18 cellular contexts compared by ENCODE assay signal in the genomic region with DNA sequence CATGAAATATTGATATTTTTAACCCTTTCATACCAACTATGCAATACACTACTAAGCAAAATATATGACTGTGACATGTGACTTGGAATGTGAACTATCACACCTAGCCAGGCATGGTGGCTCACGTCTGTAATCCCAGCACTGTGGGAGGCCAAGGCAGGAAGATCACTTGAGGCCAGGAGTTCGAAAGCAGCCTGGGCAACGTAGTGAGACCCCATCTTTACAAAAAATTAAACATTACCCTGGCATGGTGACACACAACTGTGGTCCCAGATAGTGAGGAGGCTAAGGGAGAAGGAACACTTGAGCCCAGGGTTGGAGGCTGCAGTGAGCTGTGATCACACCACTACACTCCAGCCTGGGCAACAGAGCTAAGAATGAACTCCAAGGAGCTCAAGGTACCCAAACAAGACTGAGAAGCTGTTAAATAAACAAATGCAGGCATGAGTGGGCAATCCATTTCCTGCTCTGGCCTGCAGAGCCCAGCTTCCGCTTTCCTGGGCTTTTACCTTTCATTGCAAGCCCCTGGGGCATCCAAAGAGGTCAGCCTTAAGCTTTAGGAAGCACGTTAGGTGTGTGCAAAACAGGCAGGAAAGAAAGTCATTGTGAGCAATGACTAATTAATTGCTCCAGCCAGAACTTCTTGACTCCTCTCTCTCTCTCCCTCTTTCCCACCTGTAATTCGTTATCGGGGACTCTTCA.
A peak's percentile ranks its signal among the peaks of the same experiment; 100 is the strongest.
DNase-seq lines count a peak whose midpoint lies in the region; ATAC-seq, FAIRE-seq and TF ChIP-seq lines count a peak whose summit lies in the region.
"Had no signal": no experiment of that assay in that cellular context is flagged by ENCODE, and none has a peak within 500 bp of the region (broad histone marks: within the 10 kb centered on the region; RNA-seq: fewer than 3 reads in every experiment).

No MANE protein-coding gene starts in this region.

- TF ChIP-seq POLR2A in HepG2 (IDR thresholded peaks at IDR 0.05; ENCODE audit: insufficient read depth in 1 of 2, low read depth in 2 of 2, low read length in 2 of 2) (no peak), right lobe of liver (IDR thresholded peaks at IDR 0.05) (no peak), suprapubic skin (IDR thresholded peaks at IDR 0.05) (no peak), spleen (IDR thresholded peaks at IDR 0.05) (no peak)

- no peak for FAIRE-seq in HepG2 (lab: Jason Lieb, UNC)
- FAIRE-seq: G401.6, K562 had no signal

- no peak for TF ChIP-seq RAD21 in HepG2 (CRISPR knock-in tag; IDR thresholded peaks at IDR 0.05)

- no peak overlapping the region for H3K9ac ChIP-seq in HepG2 (ENCODE audit: insufficient read depth, low read depth, low read length)
- H3K9ac ChIP-seq in neural progenitor cell, result no peak overlapping the region

- peaks cover 2% of the 10 kb centered on the region for H3K27me3 Mint-ChIP-seq in neural progenitor cell (ENCODE audit: insufficient read depth, low read depth)

- in situ Hi-C loops in HepG2 (cut with HindIII; ENCODE audit: extremely low pct_ligation_motif_present, low pct_unique_long_range_greater_than_20kb), result no loop called here

- H3K4me3 ChIP-seq in HepG2 (replicated peaks in 1 of 3; ENCODE audit: insufficient read depth in 1 of 3, low read depth in 2 of 3, low read length in 3 of 3) (no peak overlapping the region), right lobe of liver (no peak overlapping the region), epithelial cell of esophagus (ENCODE audit: low read length) (no peak overlapping the region), neural progenitor cell (no peak overlapping the region), suprapubic skin (no peak overlapping the region), spleen (no peak overlapping the region)
- H3K4me3 ChIP-seq: K562 had no signal

- TF ChIP-seq CTCF in HepG2 (CRISPR knock-in tag; IDR thresholded peaks at IDR 0.05), result no peak
- no peak for TF ChIP-seq CTCF in right lobe of liver (IDR thresholded peaks at IDR 0.05)
- no peak for TF ChIP-seq CTCF in epithelial cell of esophagus (IDR thresholded peaks at IDR 0.05; ENCODE audit: insufficient read depth, low read depth, low read length, missing control alignments)
- TF ChIP-seq CTCF in neural progenitor cell (IDR thresholded peaks at IDR 0.05), result no peak
- no peak for TF ChIP-seq CTCF in suprapubic skin (IDR thresholded peaks at IDR 0.05)
- no peak for TF ChIP-seq CTCF in spleen (IDR thresholded peaks at IDR 0.05 in 8 of 11, conservative IDR thresholded peaks at IDR 0.05 in 3 of 11)

- H3K9me3 ChIP-seq in HepG2 (ENCODE audit: low read length) (no peaks in the 10 kb centered on the region), right lobe of liver (no peaks in the 10 kb centered on the region), neural progenitor cell (ENCODE audit: low read depth) (no peaks in the 10 kb centered on the region), suprapubic skin (no peaks in the 10 kb centered on the region), spleen (peaks cover 0 to 5% (median 0%) of the 10 kb centered on the region in 8 donors)

- H3K27ac Mint-ChIP-seq in neural progenitor cell, result no peak overlapping the region

- no peak for ATAC-seq in HepG2
- ATAC-seq in right lobe of liver, result no peak
- ATAC-seq in HG03457 (IDR thresholded peaks at IDR 0.05; ENCODE audit: unreplicated experiment), result no peak
- ATAC-seq: K562 had no signal

- H3K79me2 ChIP-seq in HepG2 (ENCODE audit: insufficient read depth, low read length), result no peaks in the 10 kb centered on the region
- no peaks in the 10 kb centered on the region for H3K79me2 ChIP-seq in neural progenitor cell (ENCODE audit: low read depth)

- TF ChIP-seq EP300 in HepG2 (IDR thresholded peaks at IDR 0.05; ENCODE audit: low read depth in 2 of 2, low read length in 2 of 2) (no peak), HepG2 (CRISPR knock-in tag; IDR thresholded peaks at IDR 0.05; ENCODE audit: borderline replicate concordance) (no peak), suprapubic skin (IDR thresholded peaks at IDR 0.05) (no peak)

- peaks cover 0 to 3% of the 10 kb centered on the region in 2 experiments; a peak in 1 of 5 replicates for H3K27me3 ChIP-seq in HepG2 (ENCODE audit: control insufficient read depth in 1 of 2, insufficient read depth in 2 of 2, low read length in 2 of 2)
- H3K27me3 ChIP-seq in right lobe of liver, result no peaks in the 10 kb centered on the region
- no peaks in the 10 kb centered on the region for H3K27me3 ChIP-seq in neural progenitor cell
- peaks cover 5% of the 10 kb centered on the region for H3K27me3 ChIP-seq in suprapubic skin
- peaks cover 0 to 23% (median 0%) of the 10 kb centered on the region in 7 donors for H3K27me3 ChIP-seq in spleen (replicated peaks in 1 of 7)

- H3F3A ChIP-seq in neural progenitor cell (ENCODE audit: low read depth), result no peaks in the 10 kb centered on the region

- 7% methylated on average over 7 of the region's 7 CpGs for WGBS in HepG2 (ENCODE audit: low lambda C conversion rate)
- 39% methylated on average over 3 of the region's 7 CpGs for WGBS in right lobe of liver (ENCODE audit: insufficient coverage, low coverage, low lambda C conversion rate, missing lambda C conversion rate)
- 57% methylated on average over 7 of the region's 7 CpGs for WGBS in suprapubic skin
- 49 to 62% (median 58%) methylated on average over 7 of the region's 7 CpGs for WGBS in spleen, 5 donors

- H4K20me1 ChIP-seq in HepG2 (ENCODE audit: insufficient read depth, low read length) (no peaks in the 10 kb centered on the region), neural progenitor cell (ENCODE audit: low read depth) (no peaks in the 10 kb centered on the region)

- H3K4me1 ChIP-seq in HepG2 (ENCODE audit: insufficient read depth, low read length) (no peaks in the 10 kb centered on the region), right lobe of liver (no peaks in the 10 kb centered on the region), neural progenitor cell (no peaks in the 10 kb centered on the region), suprapubic skin (no peaks in the 10 kb centered on the region), spleen (no peaks in the 10 kb centered on the region)

- no peak overlapping the region for H3K4me3 Mint-ChIP-seq in neural progenitor cell

- no peaks in the 10 kb centered on the region for H3K36me3 ChIP-seq in HepG2 (replicated peaks in 1 of 2; ENCODE audit: control insufficient read depth in 1 of 2, insufficient read depth in 2 of 2, low read length in 2 of 2)
- no peaks in the 10 kb centered on the region for H3K36me3 ChIP-seq in right lobe of liver
- H3K36me3 ChIP-seq in neural progenitor cell, result no peaks in the 10 kb centered on the region
- no peaks in the 10 kb centered on the region for H3K36me3 ChIP-seq in suprapubic skin
- H3K36me3 ChIP-seq in spleen, result no peaks in the 10 kb centered on the region

- intact Hi-C loops in HepG2 (cut with micrococcal nuclease; ENCODE audit: unreplicated experiment), result no loop called here
- intact Hi-C loops in right lobe of liver (cut with DNase I), result no loop called here
- intact Hi-C loops in spleen (cut with DNase I; ENCODE audit: low total_unique reads), result no loop called here

- DNase-seq in HepG2 (ENCODE audit: low spot score) (no peak), right lobe of liver (no peak), epithelial cell of esophagus (ENCODE audit: low read depth) (peak; percentile 27), neural progenitor cell (ENCODE audit: low spot score) (no peak), suprapubic skin (ENCODE audit: low spot score in 2 of 2) (no peak), spleen (no peak)
- DNase-seq in activated effector memory CD4-positive, alpha-beta T cell treated with Interleukin-2 at 50 U/mL for 16 hours, result no peak
- DNase-seq: 8988T, DND-41, HCEC 1CT, NCI-H187, NCI-H2227 treated with DMSO at 0.1 percent for 48 hours, NCI-H510A treated with DMSO at 0.1 percent for 48 hours, RPMI8226, SIG-M5 had no signal

- peaks cover 5% of the 10 kb centered on the region for H3K9me3 Mint-ChIP-seq in neural progenitor cell

- H2AFZ ChIP-seq in HepG2 (ENCODE audit: low read length) (peak overlapping the region; percentile 27), neural progenitor cell (replicated peaks) (peak overlapping the region; percentile 13)

- H3K4me2 ChIP-seq in HepG2 (ENCODE audit: low read depth, low read length), result no peak overlapping the region
- no peak overlapping the region for H3K4me2 ChIP-seq in neural progenitor cell

- CTCF ChIA-PET in HepG2 (lab: Yijun Ruan, JAX; ENCODE audit: low intra/inter-chr PET ratio, low total read pairs), result no interaction called here

- H3K4me1 Mint-ChIP-seq in neural progenitor cell, result no peaks in the 10 kb centered on the region

- H3K27ac ChIP-seq in HepG2 (ENCODE audit: extremely low read length, insufficient read depth, low read length) (no peak overlapping the region), right lobe of liver (no peak overlapping the region), neural progenitor cell (no peak overlapping the region), suprapubic skin (no peak overlapping the region), spleen (no peak overlapping the region)

- POLR2A ChIA-PET in HepG2 (lab: Yijun Ruan, JAX), result no interaction called here

- no TSS peak for BruUV-seq in HepG2 (replicated peaks; lab: Mats Ljungman, UMichigan)

- no peaks in the 10 kb centered on the region for H3K36me3 Mint-ChIP-seq in neural progenitor cell

TF ChIP-seq in HepG2, 621 proteins besides CTCF, POLR2A, EP300 and RAD21 (continues in another document):
- TF ChIP-seq, protein P1, sequence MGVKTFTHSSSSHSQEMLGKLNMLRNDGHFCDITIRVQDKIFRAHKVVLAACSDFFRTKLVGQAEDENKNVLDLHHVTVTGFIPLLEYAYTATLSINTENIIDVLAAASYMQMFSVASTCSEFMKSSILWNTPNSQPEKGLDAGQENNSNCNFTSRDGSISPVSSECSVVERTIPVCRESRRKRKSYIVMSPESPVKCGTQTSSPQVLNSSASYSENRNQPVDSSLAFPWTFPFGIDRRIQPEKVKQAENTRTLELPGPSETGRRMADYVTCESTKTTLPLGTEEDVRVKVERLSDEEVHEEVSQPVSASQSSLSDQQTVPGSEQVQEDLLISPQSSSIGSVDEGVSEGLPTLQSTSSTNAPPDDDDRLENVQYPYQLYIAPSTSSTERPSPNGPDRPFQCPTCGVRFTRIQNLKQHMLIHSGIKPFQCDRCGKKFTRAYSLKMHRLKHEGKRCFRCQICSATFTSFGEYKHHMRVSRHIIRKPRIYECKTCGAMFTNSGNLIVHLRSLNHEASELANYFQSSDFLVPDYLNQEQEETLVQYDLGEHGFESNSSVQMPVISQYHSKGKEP (CRISPR knock-in tag; IDR thresholded peaks at IDR 0.05), result no peak
- TF ChIP-seq RFXAP (CRISPR knock-in tag; IDR thresholded peaks at IDR 0.05; ENCODE audit: borderline replicate concordance) (no peak), ZNF570 (CRISPR knock-in tag; IDR thresholded peaks at IDR 0.05; ENCODE audit: borderline replicate concordance) (no peak)
- TF ChIP-seq, protein P2, sequence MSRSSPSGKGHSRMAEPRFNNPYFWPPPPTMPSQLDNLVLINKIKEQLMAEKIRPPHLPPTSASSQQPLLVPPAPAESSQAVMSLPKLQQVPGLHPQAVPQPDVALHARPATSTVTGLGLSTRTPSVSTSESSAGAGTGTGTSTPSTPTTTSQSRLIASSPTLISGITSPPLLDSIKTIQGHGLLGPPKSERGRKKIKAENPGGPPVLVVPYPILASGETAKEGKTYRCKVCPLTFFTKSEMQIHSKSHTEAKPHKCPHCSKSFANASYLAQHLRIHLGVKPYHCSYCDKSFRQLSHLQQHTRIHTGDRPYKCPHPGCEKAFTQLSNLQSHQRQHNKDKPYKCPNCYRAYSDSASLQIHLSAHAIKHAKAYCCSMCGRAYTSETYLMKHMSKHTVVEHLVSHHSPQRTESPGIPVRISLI (CRISPR knock-in tag; IDR thresholded peaks at IDR 0.05; ENCODE audit: borderline replicate concordance), result no peak
